In genomic region chr2:27032495-27033252, GRCh38 we compare ENCODE assay signal across 8 cellular contexts. TPM values are rescaled to one million over a fixed set of nuclear protein-coding genes. Genes with fewer than 3 reads are reported as not detected.
DNase-seq lines count a peak whose midpoint lies in the region; ATAC-seq and TF ChIP-seq lines count a peak whose summit lies in the region.

Gene TMEM214 (plus strand): TSS chr2:27032965. CDS start chr2:27033016, 51 bp downstream.

- H3K9me3 ChIP-seq in heart left ventricle (no peaks in the 10 kb centered on the region), upper lobe of right lung (no peaks in the 10 kb centered on the region)

- H3K4me3 ChIP-seq in GM12865 (ENCODE audit: low read depth, low read length) (peak within 1 kb of the TSS; percentile 99), heart left ventricle (peak within 1 kb of the TSS; percentile 76 to 99 (median 94)), upper lobe of right lung (peak within 1 kb of the TSS; percentile 99)

- peak within 1 kb of the TSS; percentile 91 for H3K27ac Mint-ChIP-seq in activated naive CD8-positive, alpha-beta T cell treated with anti-CD3 and anti-CD28 coated beads, Interleukin-2, amount 50 U/mL, for 24 hours

- DNase-seq in GM12865 (ENCODE audit: low read depth) (peak; percentile 93), NCI-H1092 treated with DMSO at 0.1 percent for 48 hours (lab: John Stamatoyannopoulos, UW) (peak; percentile 55), SW480 (ENCODE audit: low spot score) (peak; percentile 90), heart left ventricle (peak; percentile 91 to 96 (median 92)), posterior cingulate gyrus (peak; percentile 79 to 99 (median 90)), upper lobe of right lung (peak; percentile 96)
- peak; percentile 86 for DNase-seq in activated naive CD8-positive, alpha-beta T cell treated with anti-CD3 and anti-CD28 coated beads, Interleukin-2, amount 50 U/mL, for 24 hours

- peak in 1 of 2 donors; percentile 86 for TF ChIP-seq POLR2A in heart left ventricle (IDR thresholded peaks at IDR 0.05)

- H3K4me3 Mint-ChIP-seq in activated naive CD8-positive, alpha-beta T cell treated with anti-CD3 and anti-CD28 coated beads, Interleukin-2, amount 50 U/mL, for 24 hours, result peak within 1 kb of the TSS; percentile 95

- H3K27me3 Mint-ChIP-seq in activated naive CD8-positive, alpha-beta T cell treated with anti-CD3 and anti-CD28 coated beads, Interleukin-2, amount 50 U/mL, for 24 hours, result no peaks in the 10 kb centered on the region

- peaks cover 0 to 47% (median 28%) of the 10 kb centered on the region in 9 donors for H3K36me3 ChIP-seq in heart left ventricle
- H3K36me3 ChIP-seq in upper lobe of right lung, result peaks cover 29% of the 10 kb centered on the region

- intact Hi-C loops in heart left ventricle (cut with DNase I), result loop anchor here in 9 of 10 donors (1.0 to 10.0 kb wide), 6 partner anchors 18 to 180 kb away; partner anchors contain the start of genes KHK (in 5 of the 9), ATRAID (in 1 of the 9), OST4 (in 1 of the 9) and SLC5A6 (in 1 of the 9)
- intact Hi-C loops in posterior cingulate gyrus (cut with DNase I), result loop anchor here (2.0 kb wide), 1 partner anchor 18 kb away; the partner anchor contains the start of gene AGBL5
- intact Hi-C loops in upper lobe of right lung (cut with DNase I), result no loop called here

- peaks cover 28% of the 10 kb centered on the region for H3K4me1 Mint-ChIP-seq in activated naive CD8-positive, alpha-beta T cell treated with anti-CD3 and anti-CD28 coated beads, Interleukin-2, amount 50 U/mL, for 24 hours

- 0 to 1% (median 0%) methylated on average over 50 to 76 of the region's 76 CpGs for WGBS in heart left ventricle, 4 donors

- H3K36me3 Mint-ChIP-seq in activated naive CD8-positive, alpha-beta T cell treated with anti-CD3 and anti-CD28 coated beads, Interleukin-2, amount 50 U/mL, for 24 hours (ENCODE audit: low read depth), result peaks cover 35% of the 10 kb centered on the region

- peak; percentile 3 for TF ChIP-seq CTCF in GM12865 (IDR thresholded peaks at IDR 0.05; ENCODE audit: insufficient read depth, low read depth, low read length, missing control alignments)
- TF ChIP-seq CTCF in heart left ventricle (IDR thresholded peaks at IDR 0.05), result peak in 2 of 12 donors; percentile 12 to 16
- TF ChIP-seq CTCF in upper lobe of right lung (IDR thresholded peaks at IDR 0.05), result no peak

- ATAC-seq in HG02610 (IDR thresholded peaks at IDR 0.05; ENCODE audit: unreplicated experiment) (peak; percentile 84), heart left ventricle (peak; percentile 93 to 99 (median 98)), upper lobe of right lung (peak; percentile 98)
- peak; percentile 99 for ATAC-seq in activated naive CD8-positive, alpha-beta T cell treated with anti-CD3 and anti-CD28 coated beads, Interleukin-2, amount 50 U/mL, for 24 hours

- H3K9me3 Mint-ChIP-seq in activated naive CD8-positive, alpha-beta T cell treated with anti-CD3 and anti-CD28 coated beads, Interleukin-2, amount 50 U/mL, for 24 hours, result no peaks in the 10 kb centered on the region

- H3K27me3 ChIP-seq in heart left ventricle, result no peaks in the 10 kb centered on the region
- H3K27me3 ChIP-seq in upper lobe of right lung, result no peaks in the 10 kb centered on the region

- H3K4me1 ChIP-seq in heart left ventricle (peaks cover 0 to 29% (median 17%) of the 10 kb centered on the region in 12 donors), upper lobe of right lung (peaks cover 16% of the 10 kb centered on the region)

- H3K27ac ChIP-seq in heart left ventricle (peak within 1 kb of the TSS; percentile 59 to 92 (median 85)), upper lobe of right lung (peak within 1 kb of the TSS; percentile 91)

RNA-seq across cellular contexts. Expression of gene TMEM214, which starts in this region (rescaled TPM):
- 10 to 100 TPM; 18.3 to 58.0 (median 31.6) TPM for total RNA-seq in heart left ventricle
- 10 to 100 TPM; 27.4 to 57.0 TPM for polyA plus RNA-seq in heart left ventricle
- 68.0 TPM for total RNA-seq in upper lobe of right lung

Comparison
In these comparisons a context has a peak if more than half of its experiments do, and no peak if none do; other contexts are left out.
1. Peak in every context shown above with its lines: DNase-seq, ATAC-seq, H3K4me3 ChIP-seq and H3K27ac ChIP-seq.